In the genomic region with DNA sequence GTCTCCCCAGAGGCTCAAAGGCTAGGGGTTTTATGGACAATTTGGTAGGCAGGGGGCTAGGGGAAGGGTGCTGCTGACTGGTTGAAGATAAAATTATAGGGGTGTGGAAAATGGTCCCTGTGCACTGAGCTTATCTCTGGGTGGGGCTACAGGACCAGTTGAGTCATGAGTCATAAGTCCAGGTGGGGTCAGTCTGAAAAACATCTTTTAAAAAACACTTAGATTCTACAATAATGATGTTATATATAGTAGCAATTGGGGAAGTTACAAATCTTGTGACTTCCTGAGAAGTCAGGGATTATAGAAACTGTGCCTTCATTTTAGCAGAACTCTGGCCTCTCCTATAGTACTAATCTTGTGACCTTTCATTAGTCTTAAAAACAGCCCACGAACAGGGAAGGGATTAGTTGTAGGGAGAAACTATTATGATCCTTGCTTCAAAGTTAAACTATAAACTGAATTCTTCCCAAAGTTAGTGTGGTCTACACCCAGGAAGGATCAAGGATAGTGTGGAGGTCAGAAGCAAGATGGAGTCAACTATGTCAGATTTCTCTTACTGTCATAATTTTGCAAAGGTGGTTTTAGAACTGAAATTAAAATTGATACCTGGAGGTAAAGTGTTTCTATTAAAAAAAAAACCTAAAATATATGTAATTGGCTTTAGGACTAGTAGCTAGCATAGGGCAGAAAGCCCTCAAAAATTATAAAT, we compare ENCODE assay signal across 19 cellular contexts.
"Had no signal": no experiment of that assay in that cellular context is flagged by ENCODE, and none has a peak within 500 bp of the region (broad histone marks: within the 10 kb centered on the region; RNA-seq: fewer than 3 reads in every experiment).

No MANE protein-coding gene starts in this region.

- FAIRE-seq: astrocyte, kidney had no signal

- H3K36me3 Mint-ChIP-seq: activated CD8-positive, alpha-beta memory T cell treated with anti-CD3 and anti-CD28 coated beads, Interleukin-2, amount 10 ng/mL, durations not matched to agents 7 days and 5 days; activated naive CD4-positive, alpha-beta T cell treated with anti-CD3 and anti-CD28 coated beads, Interleukin-2, amount 10 ng/mL, durations not matched to agents 7 days and 5 days; natural killer cell had no signal

- H3K9me3 ChIP-seq: neutrophil had no signal

- H3K27ac ChIP-seq: left ventricle myocardium inferior, neutrophil, VCaP had no signal

- H3K27me3 Mint-ChIP-seq: activated CD8-positive, alpha-beta memory T cell treated with anti-CD3 and anti-CD28 coated beads, Interleukin-2, amount 10 ng/mL, durations not matched to agents 7 days and 5 days; activated naive CD4-positive, alpha-beta T cell treated with anti-CD3 and anti-CD28 coated beads, Interleukin-2, amount 10 ng/mL, durations not matched to agents 7 days and 5 days had no signal

- H3K4me3 Mint-ChIP-seq: activated CD8-positive, alpha-beta memory T cell treated with anti-CD3 and anti-CD28 coated beads, Interleukin-2, amount 10 ng/mL, durations not matched to agents 7 days and 5 days; activated naive CD4-positive, alpha-beta T cell treated with anti-CD3 and anti-CD28 coated beads, Interleukin-2, amount 10 ng/mL, durations not matched to agents 7 days and 5 days; natural killer cell had no signal

- H3K4me3 ChIP-seq: left ventricle myocardium inferior had no signal

- H3K4me1 ChIP-seq: left ventricle myocardium inferior had no signal

- H3K27ac Mint-ChIP-seq: activated CD8-positive, alpha-beta memory T cell treated with anti-CD3 and anti-CD28 coated beads, Interleukin-2, amount 10 ng/mL, durations not matched to agents 7 days and 5 days; activated naive CD4-positive, alpha-beta T cell treated with anti-CD3 and anti-CD28 coated beads, Interleukin-2, amount 10 ng/mL, durations not matched to agents 7 days and 5 days; natural killer cell had no signal

- H3K4me1 Mint-ChIP-seq: activated CD8-positive, alpha-beta memory T cell treated with anti-CD3 and anti-CD28 coated beads, Interleukin-2, amount 10 ng/mL, durations not matched to agents 7 days and 5 days; activated naive CD4-positive, alpha-beta T cell treated with anti-CD3 and anti-CD28 coated beads, Interleukin-2, amount 10 ng/mL, durations not matched to agents 7 days and 5 days; natural killer cell had no signal

- DNase-seq: activated CD4-positive, alpha-beta T cell treated with anti-CD3 and anti-CD28 coated beads for 1 hour; activated CD4-positive, alpha-beta T cell treated with anti-CD3 and anti-CD28 coated beads, Interleukin-2, amount 50 U/mL, for 48 hours; activated CD8-positive, alpha-beta memory T cell treated with anti-CD3 and anti-CD28 coated beads, Interleukin-2, amount 10 ng/mL, durations not matched to agents 7 days and 5 days; activated naive CD4-positive, alpha-beta T cell treated with anti-CD3 and anti-CD28 coated beads, Interleukin-2, amount 10 ng/mL, durations not matched to agents 7 days and 5 days; activated T-cell treated with anti-CD3 and anti-CD28 coated beads, Interleukin-2, amount 50 U/mL, for 1 hour; foreskin fibroblast; glutamatergic neuron; hypothalamus; kidney; left ventricle myocardium inferior; natural killer cell; retina; stimulated activated CD4-positive, alpha-beta T cell treated with anti-CD3 and anti-CD28 coated beads, Interleukin-15, amount 100 ng/mL, for 24 hours; stimulated activated CD4-positive, alpha-beta T cell treated with anti-CD3 and anti-CD28 coated beads, Interleukin-4, amount 100 ng/mL, for 1 hour; stimulated activated naive CD8-positive, alpha-beta T cell treated with anti-CD3 and anti-CD28 coated beads, Interleukin-15, Interleukin-2, amounts not matched to agents 100 U/mL and 50 U/mL, for 24 hours; trophoblast cell had no signal

- H3K36me3 ChIP-seq: left ventricle myocardium inferior, neutrophil had no signal

- ATAC-seq: activated CD8-positive, alpha-beta memory T cell treated with anti-CD3 and anti-CD28 coated beads, Interleukin-2, amount 10 ng/mL, durations not matched to agents 7 days and 5 days; natural killer cell; stimulated activated naive CD8-positive, alpha-beta T cell treated with anti-CD3 and anti-CD28 coated beads, Interleukin-15, Interleukin-2, amounts not matched to agents 100 U/mL and 50 U/mL, for 24 hours had no signal

- H3K27me3 ChIP-seq: neutrophil had no signal

- H3K9me3 Mint-ChIP-seq: activated naive CD4-positive, alpha-beta T cell treated with anti-CD3 and anti-CD28 coated beads, Interleukin-2, amount 10 ng/mL, durations not matched to agents 7 days and 5 days; natural killer cell had no signal
